In the genomic region with DNA sequence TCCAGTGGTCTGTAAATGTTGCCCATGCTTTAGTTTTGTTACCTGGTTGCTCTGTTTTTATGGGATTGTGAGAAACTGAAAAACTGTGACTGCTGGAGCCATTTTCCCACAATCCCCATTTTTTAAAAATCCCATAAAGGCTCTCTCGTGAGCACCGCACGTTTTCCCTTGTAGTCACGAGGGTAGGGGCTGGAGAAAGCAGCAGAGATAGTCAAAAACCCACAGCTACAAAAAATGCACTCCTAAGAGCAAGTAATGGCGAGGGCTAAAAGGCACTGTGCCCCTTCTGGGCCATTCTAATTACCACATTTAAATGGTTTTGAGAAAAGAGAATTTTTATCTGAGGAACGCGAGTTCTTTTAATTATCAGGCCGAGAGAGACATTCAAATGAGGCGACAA, we compare ENCODE assay signal across 10 cellular contexts. TPM values are rescaled to one million over a fixed set of nuclear protein-coding genes. Genes with fewer than 3 reads are reported as not detected.
DNase-seq lines count a peak whose midpoint lies in the region; ATAC-seq and TF ChIP-seq lines count a peak whose summit lies in the region.
"Had no signal": no experiment of that assay in that cellular context is flagged by ENCODE, and none has a peak within 500 bp of the region (broad histone marks: within the 10 kb centered on the region; RNA-seq: fewer than 3 reads in every experiment).

No MANE protein-coding gene starts in this region.

- H3K4me3 Mint-ChIP-seq in Caco-2 (ENCODE audit: unreplicated experiment), result peak overlapping the region; percentile 76

- H3K9me3 Mint-ChIP-seq in Caco-2 (ENCODE audit: unreplicated experiment), result no peaks in the 10 kb centered on the region

- H3K27me3 Mint-ChIP-seq in Caco-2 (ENCODE audit: insufficient read depth, unreplicated experiment), result no peaks in the 10 kb centered on the region

- H3K4me1 Mint-ChIP-seq in Caco-2 (ENCODE audit: low read depth, unreplicated experiment), result no peaks in the 10 kb centered on the region

- H3K27me3 ChIP-seq in Caco-2 (replicated peaks; ENCODE audit: control insufficient read depth, insufficient read depth, low read length), result no peaks in the 10 kb centered on the region
- H3K27me3 ChIP-seq in MG63, result no peaks in the 10 kb centered on the region
- no peaks in the 10 kb centered on the region for H3K27me3 ChIP-seq in effector memory CD4-positive, alpha-beta T cell (replicated peaks; ENCODE audit: control insufficient read depth, insufficient read depth, low read length, poor library complexity, severe bottlenecking)
- no peaks in the 10 kb centered on the region for H3K27me3 ChIP-seq in neuron (ENCODE audit: insufficient read depth, low read length)
- H3K27me3 ChIP-seq: SJCRH30 had no signal

- H3K36me3 Mint-ChIP-seq in Caco-2 (ENCODE audit: insufficient read depth, unreplicated experiment), result no peaks in the 10 kb centered on the region

- POLR2A ChIA-PET in Caco-2 (lab: Charles Lee), result no interaction called here

- intact Hi-C loops in Caco-2 (cut with micrococcal nuclease; ENCODE audit: unreplicated experiment), result loop anchor here (5.0 to 10.0 kb wide), 2 partner anchors 287 to 354 kb away; a partner anchor contains a TSS

- no peak for ATAC-seq in GM18867 (IDR thresholded peaks at IDR 0.05; ENCODE audit: unreplicated experiment)

- no TSS peak for BruUV-seq in Caco-2 (replicated peaks; lab: Mats Ljungman, UMichigan)

- CTCF ChIA-PET in Caco-2 (lab: Charles Lee), result no interaction called here

- no peak overlapping the region for H2AFZ ChIP-seq in neuron (ENCODE audit: low read depth, low read length)

- TF ChIP-seq CTCF in Caco-2 (IDR thresholded peaks at IDR 0.05; ENCODE audit: insufficient read depth in 1 of 2, low read depth in 1 of 2, low read length in 1 of 2, severe bottlenecking in 1 of 2, unreplicated experiment in 1 of 2), result no peak

- H3K4me3 ChIP-seq in Caco-2 (ENCODE audit: low read depth, low read length) (peak overlapping the region; percentile 48), MG63 (peak overlapping the region; percentile 83; the same call in 1 of the 2 replicates), neuron (ENCODE audit: low read length) (peak overlapping the region; percentile 85)
- H3K4me3 ChIP-seq in effector memory CD4-positive, alpha-beta T cell (ENCODE audit: insufficient read depth, low read depth, low read length, poor library complexity, severe bottlenecking), result no peak overlapping the region

- no peak overlapping the region for H3K27ac Mint-ChIP-seq in Caco-2 (ENCODE audit: unreplicated experiment)

- H3K4me1 ChIP-seq in Caco-2, result no peaks in the 10 kb centered on the region
- H3K4me1 ChIP-seq in effector memory CD4-positive, alpha-beta T cell (ENCODE audit: control insufficient read depth, insufficient read depth, low read length, poor library complexity, severe bottlenecking), result peaks cover 26% of the 10 kb centered on the region
- peaks cover 25% of the 10 kb centered on the region for H3K4me1 ChIP-seq in neuron (ENCODE audit: insufficient read depth, low read length)

- H3K9me3 ChIP-seq in Caco-2 (no peaks in the 10 kb centered on the region), MG63 (no peaks in the 10 kb centered on the region), neuron (ENCODE audit: low read length) (no peaks in the 10 kb centered on the region)
- peaks cover 8% of the 10 kb centered on the region for H3K9me3 ChIP-seq in effector memory CD4-positive, alpha-beta T cell (ENCODE audit: control insufficient read depth, low read length)
- H3K9me3 ChIP-seq: SJCRH30 had no signal

- DNase-seq in Caco-2 (no peak), MG63 (no peak), superior temporal gyrus (ENCODE audit: extremely low spot score) (no peak), mucosa of gallbladder (ENCODE audit: low spot score) (no peak), activated gamma-delta T cell (lab: John Stamatoyannopoulos, UW) (no peak)
- no peak for DNase-seq in effector memory CD4-positive, alpha-beta T cell
- DNase-seq: aorta, SJCRH30 had no signal

- peak overlapping the region; percentile 98 for H3K27ac ChIP-seq in effector memory CD4-positive, alpha-beta T cell (ENCODE audit: insufficient read depth, low read length, poor library complexity, severe bottlenecking)

- H3K36me3 ChIP-seq in Caco-2 (ENCODE audit: control insufficient read depth, insufficient read depth, low read length) (no peaks in the 10 kb centered on the region), MG63 (no peaks in the 10 kb centered on the region; the same call in none of the 2 replicates), neuron (ENCODE audit: insufficient read depth, low read length) (peaks cover 17% of the 10 kb centered on the region)
- H3K36me3 ChIP-seq in effector memory CD4-positive, alpha-beta T cell (ENCODE audit: control insufficient read depth, insufficient read depth, low read length), result no peaks in the 10 kb centered on the region
- H3K36me3 ChIP-seq: SJCRH30 had no signal

RNA-seq across cellular contexts. Expression of a gene that starts 1.8 kb away (rescaled TPM):
- total RNA-seq in Caco-2 (2022), result 14.7 and 16.1 TPM in 2 replicates
- total RNA-seq in MG63 (2014; rRNA removed; shearing (Covaris generic); ENCODE audit: low replicate concordance), result 28.9 and 30.1 TPM in 2 replicates
- total RNA-seq in mucosa of gallbladder, result 27.3 TPM
